In the genomic region with DNA sequence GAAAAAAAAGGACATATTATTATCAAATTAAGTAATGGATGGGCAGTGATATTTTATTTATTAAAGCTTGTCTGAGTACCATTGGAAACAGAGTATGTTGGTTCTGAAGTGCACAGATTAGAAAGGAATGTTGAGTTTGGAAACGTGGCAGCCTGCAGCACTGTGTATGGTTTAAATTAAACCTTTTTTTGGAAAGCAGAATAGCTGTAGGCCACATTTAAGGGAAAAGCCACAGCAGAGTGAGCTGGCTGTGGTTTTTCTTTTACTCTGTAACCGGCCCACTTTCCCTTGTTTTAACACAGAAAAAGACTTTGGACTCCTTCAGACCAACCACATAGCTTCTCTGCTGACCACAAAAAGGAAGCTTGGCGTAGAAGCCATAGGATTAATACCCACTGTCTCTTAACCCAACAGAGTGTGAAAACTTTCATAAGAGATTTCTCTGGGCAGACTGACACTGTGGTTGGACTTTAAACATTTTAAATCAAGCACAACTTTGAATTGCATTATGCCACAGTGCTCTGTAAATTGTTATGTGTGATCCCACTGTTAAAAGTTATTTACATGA, we compare ENCODE assay signal across 8 cellular contexts.
DNase-seq lines count a peak whose midpoint lies in the region; ATAC-seq and TF ChIP-seq lines count a peak whose summit lies in the region.

No MANE protein-coding gene starts in this region.

- DNase-seq in SIG-M5 treated with dmso at 0.1 percent for 504 hours (lab: John Stamatoyannopoulos, UW; ENCODE audit: unreplicated experiment): peak; percentile 39
- DNase-seq in SIG-M5 (lab: John Stamatoyannopoulos, UW): no peak
- peak; percentile 89 for DNase-seq in adipocyte (ENCODE audit: low read depth)
- DNase-seq in iris pigment epithelial cell (ENCODE audit: low read depth): peak; percentile 91
- no peak for DNase-seq in type B pancreatic cell (ENCODE audit: extremely low spot score, unreplicated experiment)
- DNase-seq in DMS114 treated with DMSO at 0.1 percent for 48 hours (lab: John Stamatoyannopoulos, UW; ENCODE audit: unreplicated experiment): no peak
- no peak for DNase-seq in CD4-positive, alpha-beta T cell
- DNase-seq in stimulated activated CD4-positive, alpha-beta T cell treated with anti-CD3 and anti-CD28 coated beads, Interleukin-2, amount 100 ng/mL, for 24 hours: no peak

- TF ChIP-seq CTCF in type B pancreatic cell (conservative IDR thresholded peaks at IDR 0.05): no peak
- TF ChIP-seq CTCF in CD4-positive, alpha-beta T cell (IDR thresholded peaks at IDR 0.05): no peak

- H3K36me3 ChIP-seq in adipocyte (ENCODE audit: control insufficient read depth, insufficient read depth, low read length, severe bottlenecking): peaks cover 5% of the 10 kb centered on the region

- no peaks in the 10 kb centered on the region for H3K9me3 ChIP-seq in adipocyte (ENCODE audit: control insufficient read depth, low read length)
- no peaks in the 10 kb centered on the region for H3K9me3 ChIP-seq in CD4-positive, alpha-beta T cell (ENCODE audit: control insufficient read depth, low read length)

- H3K36me3 Mint-ChIP-seq in type B pancreatic cell: peaks cover 5% of the 10 kb centered on the region
- no peaks in the 10 kb centered on the region for H3K36me3 Mint-ChIP-seq in CD4-positive, alpha-beta T cell (ENCODE audit: low read depth)

- POLR2A ChIA-PET in CD4-positive, alpha-beta T cell (lab: Charles Lee): interaction anchor here (0.5 to 2.0 kb wide), 3 partner anchors 76 to 178 kb away, joined by 3 to 6 read pairs (median 3); partner anchors contain the start of gene NFIA

- ATAC-seq in CD4-positive, alpha-beta T cell (ENCODE audit: poor library complexity): no peak

- peaks cover 4% of the 10 kb centered on the region for H3K27me3 Mint-ChIP-seq in type B pancreatic cell
- H3K27me3 Mint-ChIP-seq in CD4-positive, alpha-beta T cell: no peaks in the 10 kb centered on the region

- H3K4me1 Mint-ChIP-seq in type B pancreatic cell (ENCODE audit: unreplicated experiment): peaks cover 48% of the 10 kb centered on the region
- peaks cover 24% of the 10 kb centered on the region for H3K4me1 Mint-ChIP-seq in CD4-positive, alpha-beta T cell (ENCODE audit: low read depth)

- H3K9me3 Mint-ChIP-seq in type B pancreatic cell: no peaks in the 10 kb centered on the region
- H3K9me3 Mint-ChIP-seq in CD4-positive, alpha-beta T cell: no peaks in the 10 kb centered on the region

- peaks cover 27% of the 10 kb centered on the region for H3K4me1 ChIP-seq in adipocyte (ENCODE audit: control insufficient read depth, insufficient read depth, low read length)

- H3K9ac ChIP-seq in adipocyte (ENCODE audit: low read length): peak overlapping the region; percentile 59

- CTCF ChIA-PET in CD4-positive, alpha-beta T cell (lab: Charles Lee): interaction anchor here (0.9 kb wide), 1 partner anchor 10 kb away, joined by 4 read pairs; no protein-coding TSS in a partner anchor

- peak overlapping the region; percentile 40 for H3K4me3 ChIP-seq in adipocyte (ENCODE audit: low read length)

- H3K27me3 ChIP-seq in adipocyte (replicated peaks; ENCODE audit: control insufficient read depth, insufficient read depth, low read length): no peaks in the 10 kb centered on the region
- no peaks in the 10 kb centered on the region for H3K27me3 ChIP-seq in CD4-positive, alpha-beta T cell (ENCODE audit: control insufficient read depth, insufficient read depth, low read length)

- no peak overlapping the region for H3K27ac Mint-ChIP-seq in type B pancreatic cell
- H3K27ac Mint-ChIP-seq in CD4-positive, alpha-beta T cell: no peak overlapping the region

- intact Hi-C loops in CD4-positive, alpha-beta T cell (cut with DNase I, micrococcal nuclease): no loop called here

- no peak overlapping the region for H3K27ac ChIP-seq in CD4-positive, alpha-beta T cell (ENCODE audit: low read depth, low read length)

- H3K4me3 Mint-ChIP-seq in type B pancreatic cell: peak overlapping the region; percentile 15
- H3K4me3 Mint-ChIP-seq in CD4-positive, alpha-beta T cell: no peak overlapping the region

Comparison
In these comparisons a context has a peak if more than half of its experiments do, and no peak if none do; other contexts are left out.
1. DNase-seq: peak in SIG-M5 treated with dmso at 0.1 percent for 504 hours (single experiment), adipocyte (single experiment) and iris pigment epithelial cell (single experiment); none in SIG-M5 (single experiment), type B pancreatic cell (single experiment), DMS114 treated with DMSO at 0.1 percent for 48 hours (single experiment), CD4-positive, alpha-beta T cell (0 of 10) and stimulated activated CD4-positive, alpha-beta T cell treated with anti-CD3 and anti-CD28 coated beads, Interleukin-2, amount 100 ng/mL, for 24 hours (0 of 2).